ENCODE assay signal across 8 cellular contexts in the genomic region with DNA sequence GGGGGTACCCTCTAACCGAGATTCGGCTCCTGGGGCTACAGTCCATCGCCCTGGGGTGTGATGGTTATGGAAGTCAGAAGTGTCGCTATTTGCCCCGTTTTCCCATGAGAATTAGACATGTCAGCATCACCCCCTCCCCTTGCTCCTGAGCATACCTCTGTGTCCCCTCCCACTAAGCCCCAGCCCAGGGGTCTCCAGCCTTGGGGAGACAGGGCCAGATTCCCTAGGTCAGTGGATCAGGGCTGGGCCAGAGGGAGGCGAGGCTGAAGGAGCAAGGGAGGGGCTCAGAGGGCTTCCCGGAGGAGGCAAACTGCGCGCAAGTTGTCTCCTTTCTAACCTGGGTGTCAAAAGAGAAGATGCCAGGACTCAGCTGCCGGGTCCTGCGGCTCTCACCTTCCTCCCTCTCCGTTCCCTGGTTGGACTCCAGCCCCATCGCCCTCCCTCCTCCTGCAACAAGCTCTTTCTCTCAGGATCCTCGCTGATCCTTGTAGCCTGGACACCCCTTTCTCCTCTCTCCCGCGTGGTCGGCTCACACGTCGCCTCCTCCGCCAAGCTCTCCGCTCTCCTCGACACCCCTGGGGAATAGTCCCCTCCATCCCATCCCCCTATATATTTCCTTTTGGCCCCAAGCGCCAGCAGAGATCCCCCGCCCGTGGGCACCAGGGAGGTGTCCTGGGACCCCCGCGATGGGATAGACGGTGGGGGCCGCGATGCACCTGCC. TPM values are rescaled to one million over a fixed set of nuclear protein-coding genes. Genes with fewer than 3 reads are reported as not detected.
A peak's percentile ranks its signal among the peaks of the same experiment; 100 is the strongest.
DNase-seq lines count a peak whose midpoint lies in the region; ATAC-seq lines count a peak whose summit lies in the region.

No MANE protein-coding gene starts in this region.

- H3K9me3 ChIP-seq in iPS-20b (ENCODE audit: insufficient read depth, low read depth, low read length) = no peaks in the 10 kb centered on the region

- H3K27ac ChIP-seq in iPS-20b (ENCODE audit: low read length) (no peak overlapping the region), temporal lobe (ENCODE audit: low read depth, low read length) (peak overlapping the region; percentile 72)

- H3K4me3 ChIP-seq in iPS-20b (ENCODE audit: low read length) = peak overlapping the region; percentile 49

- peaks cover 74% of the 10 kb centered on the region for H3K27me3 Mint-ChIP-seq in activated T-cell treated with anti-CD3 and anti-CD28 coated beads, Interleukin-2, amount 50 U/mL, for 4 hours (ENCODE audit: low read depth)
- H3K27me3 Mint-ChIP-seq in activated CD4-positive, alpha-beta memory T cell treated with anti-CD3 and anti-CD28 coated beads, Interleukin-2, amount 10 ng/mL, durations not matched to agents 7 days and 5 days = peaks cover 69% of the 10 kb centered on the region

- H3K36me3 ChIP-seq in iPS-20b (ENCODE audit: insufficient read depth, low read depth, low read length) = no peaks in the 10 kb centered on the region

- CTCF ChIA-PET in activated CD4-positive, alpha-beta memory T cell treated with anti-CD3 and anti-CD28 coated beads, Interleukin-2, amount 10 ng/mL, durations not matched to agents 7 days and 5 days (lab: Charles Lee) = no interaction called here

- DNase-seq in activated T-cell treated with anti-CD3 and anti-CD28 coated beads, Interleukin-2, amount 50 U/mL, for 4 hours = no peak
- no peak for DNase-seq in activated T-cell treated with anti-CD3 and anti-CD28 coated beads, Interleukin-2, amount 50 U/mL, for 48 hours
- DNase-seq in activated CD4-positive, alpha-beta memory T cell treated with anti-CD3 and anti-CD28 coated beads, Interleukin-2, amount 10 ng/mL, durations not matched to agents 7 days and 5 days = no peak
- DNase-seq in kidney glomerular epithelial cell (lab: John Stamatoyannopoulos, UW) (no peak), left colon (no peak)

- no peaks in the 10 kb centered on the region for H3K36me3 Mint-ChIP-seq in activated T-cell treated with anti-CD3 and anti-CD28 coated beads, Interleukin-2, amount 50 U/mL, for 4 hours (ENCODE audit: insufficient read depth)
- no peaks in the 10 kb centered on the region for H3K36me3 Mint-ChIP-seq in activated CD4-positive, alpha-beta memory T cell treated with anti-CD3 and anti-CD28 coated beads, Interleukin-2, amount 10 ng/mL, durations not matched to agents 7 days and 5 days (ENCODE audit: low read depth)

- no peaks in the 10 kb centered on the region for H3K9me3 Mint-ChIP-seq in activated T-cell treated with anti-CD3 and anti-CD28 coated beads, Interleukin-2, amount 50 U/mL, for 4 hours
- no peaks in the 10 kb centered on the region for H3K9me3 Mint-ChIP-seq in activated CD4-positive, alpha-beta memory T cell treated with anti-CD3 and anti-CD28 coated beads, Interleukin-2, amount 10 ng/mL, durations not matched to agents 7 days and 5 days

- H3K27me3 ChIP-seq in iPS-20b (ENCODE audit: insufficient read depth, low read length) = peaks cover 100% of the 10 kb centered on the region

- intact Hi-C loops in left colon (cut with DNase I, micrococcal nuclease) = no loop called here

- H3K9ac ChIP-seq in iPS-20b (ENCODE audit: low read depth, low read length) = no peak overlapping the region

- POLR2A ChIA-PET in activated CD4-positive, alpha-beta memory T cell treated with anti-CD3 and anti-CD28 coated beads, Interleukin-2, amount 10 ng/mL, durations not matched to agents 7 days and 5 days (lab: Charles Lee) = interaction anchor here (1.0 kb wide), 1 partner anchor 23 kb away, joined by 4 read pairs; a partner anchor contains a TSS

- peaks cover 23% of the 10 kb centered on the region for H3K4me1 Mint-ChIP-seq in activated T-cell treated with anti-CD3 and anti-CD28 coated beads, Interleukin-2, amount 50 U/mL, for 4 hours (ENCODE audit: low read depth)
- H3K4me1 Mint-ChIP-seq in activated CD4-positive, alpha-beta memory T cell treated with anti-CD3 and anti-CD28 coated beads, Interleukin-2, amount 10 ng/mL, durations not matched to agents 7 days and 5 days = peaks cover 14% of the 10 kb centered on the region

- H3K27ac Mint-ChIP-seq in activated CD4-positive, alpha-beta memory T cell treated with anti-CD3 and anti-CD28 coated beads, Interleukin-2, amount 10 ng/mL, durations not matched to agents 7 days and 5 days = no peak overlapping the region

- peaks cover 17% of the 10 kb centered on the region; the same call in 1 of the 2 replicates for H3K4me1 ChIP-seq in iPS-20b (ENCODE audit: insufficient read depth, low read length)

- ATAC-seq in activated T-cell treated with anti-CD3 and anti-CD28 coated beads, Interleukin-2, amount 50 U/mL, for 4 hours = no peak
- ATAC-seq in GM19467 (IDR thresholded peaks at IDR 0.05; ENCODE audit: unreplicated experiment) (no peak), left colon (no peak)

- H3K4me3 Mint-ChIP-seq in activated T-cell treated with anti-CD3 and anti-CD28 coated beads, Interleukin-2, amount 50 U/mL, for 4 hours = peak overlapping the region; percentile 64
- H3K4me3 Mint-ChIP-seq in activated CD4-positive, alpha-beta memory T cell treated with anti-CD3 and anti-CD28 coated beads, Interleukin-2, amount 10 ng/mL, durations not matched to agents 7 days and 5 days = peak overlapping the region; percentile 17

RNA-seq across cellular contexts. Expression of a gene that starts 0.5 kb away (rescaled TPM):
- total RNA-seq in activated T-cell treated with anti-CD3 and anti-CD28 coated beads, Interleukin-2, amount 50 U/mL, for 4 hours = not detected
- under 1 TPM in 1 of 2 experiments, not detected in 1; 0.13 TPM for total RNA-seq in activated CD4-positive, alpha-beta memory T cell treated with anti-CD3 and anti-CD28 coated beads, Interleukin-2, amount 10 ng/mL, durations not matched to agents 7 days and 5 days
- total RNA-seq in temporal lobe (42.0 TPM), left colon (1 to 10 TPM in 1 of 2 donors, under 1 TPM in 1; 0.40 to 1.1 TPM)

RNA-seq across cellular contexts. Expression of a gene that starts 5.6 kb away (rescaled TPM):
- under 1 TPM in 2 of 3 donors, not detected in 1; 0.32 to 0.76 TPM for total RNA-seq in activated T-cell treated with anti-CD3 and anti-CD28 coated beads, Interleukin-2, amount 50 U/mL, for 4 hours
- not detected for total RNA-seq in activated CD4-positive, alpha-beta memory T cell treated with anti-CD3 and anti-CD28 coated beads, Interleukin-2, amount 10 ng/mL, durations not matched to agents 7 days and 5 days
- total RNA-seq in temporal lobe (3.9 TPM), left colon (1 to 10 TPM; 1.3 to 2.4 TPM)

RNA-seq across cellular contexts. Expression of a gene that starts 23.6 kb away (rescaled TPM):
- 100 to 1,000 TPM in 2 of 3 donors, 10 to 100 TPM in 1; 99.7 to 139 (median 119) TPM for total RNA-seq in activated T-cell treated with anti-CD3 and anti-CD28 coated beads, Interleukin-2, amount 50 U/mL, for 4 hours
- 10 to 100 TPM; 81.2 to 83.3 TPM for total RNA-seq in activated CD4-positive, alpha-beta memory T cell treated with anti-CD3 and anti-CD28 coated beads, Interleukin-2, amount 10 ng/mL, durations not matched to agents 7 days and 5 days
- 27.5 TPM for total RNA-seq in temporal lobe
- total RNA-seq in left colon = 10 to 100 TPM; 49.2 to 53.4 TPM

RNA-seq across cellular contexts. Expression of a gene that starts 24.6 kb away (rescaled TPM):
- total RNA-seq in activated T-cell treated with anti-CD3 and anti-CD28 coated beads, Interleukin-2, amount 50 U/mL, for 4 hours = 10 to 100 TPM; 14.7 to 20.3 (median 17.0) TPM
- total RNA-seq in activated CD4-positive, alpha-beta memory T cell treated with anti-CD3 and anti-CD28 coated beads, Interleukin-2, amount 10 ng/mL, durations not matched to agents 7 days and 5 days = 10 to 100 TPM; 10.8 to 11.0 TPM
- total RNA-seq in temporal lobe (8.6 TPM), left colon (10 to 100 TPM in 1 of 2 donors, 1 to 10 TPM in 1; 8.5 to 10.1 TPM)

RNA-seq across cellular contexts. Expression of a gene that starts 40.6 kb away (rescaled TPM):
- 1,000 to 10,000 TPM; 1,928 to 2,027 (median 1,945) TPM for total RNA-seq in activated T-cell treated with anti-CD3 and anti-CD28 coated beads, Interleukin-2, amount 50 U/mL, for 4 hours
- total RNA-seq in activated CD4-positive, alpha-beta memory T cell treated with anti-CD3 and anti-CD28 coated beads, Interleukin-2, amount 10 ng/mL, durations not matched to agents 7 days and 5 days = 1,000 to 10,000 TPM; 1,374 to 1,409 TPM
- total RNA-seq in temporal lobe = 313 TPM
- 100 to 1,000 TPM; 798 to 822 TPM for total RNA-seq in left colon

Comparison
In these comparisons a context has a peak if more than half of its experiments do, and no peak if none do; other contexts are left out.
1. RNA of a gene that starts 0.5 kb away (total RNA-seq): 42.0 TPM in temporal lobe (single experiment); 0.40 to 1.1 TPM in left colon, 0.13 TPM in activated CD4-positive, alpha-beta memory T cell treated with anti-CD3 and anti-CD28 coated beads, Interleukin-2, amount 10 ng/mL, durations not matched to agents 7 days and 5 days and not detected in activated T-cell treated with anti-CD3 and anti-CD28 coated beads, Interleukin-2, amount 50 U/mL, for 4 hours; every median in the first group is over 10 times any median in the second.